In the genomic region with DNA sequence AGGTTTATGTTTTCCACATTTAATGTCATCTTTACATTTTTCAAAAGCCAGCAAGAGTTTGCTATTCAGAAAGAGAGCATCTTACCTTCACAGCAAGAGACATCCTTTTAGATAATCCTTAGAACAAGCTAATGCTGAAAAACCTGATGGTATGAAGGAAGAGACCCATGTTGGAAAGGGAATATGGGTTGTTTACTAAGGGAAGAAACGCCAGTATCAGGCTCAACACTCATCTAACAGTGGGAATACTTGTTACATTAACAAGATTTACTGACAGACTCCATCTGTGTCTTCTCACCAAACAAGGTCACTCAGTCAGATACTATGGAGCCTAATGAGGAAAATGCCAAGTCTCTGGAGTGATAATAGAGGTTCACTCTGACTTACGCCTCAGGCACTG, we compare ENCODE assay signal across 25 cellular contexts.
"Had no signal": no experiment of that assay in that cellular context is flagged by ENCODE, and none has a peak within 500 bp of the region (broad histone marks: within the 10 kb centered on the region; RNA-seq: fewer than 3 reads in every experiment).

No MANE protein-coding gene starts in this region.

- H3K9me3 Mint-ChIP-seq: stimulated activated naive B cell treated with anti-CD40 and anti-IgM and Interleukin-4, amounts not matched to agents 10 μg/mL and 1 μg/mL and 100 μg/mL, for 72 hours had no signal

- H3K4me3 Mint-ChIP-seq: memory B cell; natural killer cell treated with Interleukin-12 subunit alpha and Interleukin-12 subunit beta and Interleukin-15 and Interleukin-18, amount 100 ng/mL, for 72 hours; stimulated activated naive B cell treated with anti-CD40 and anti-IgM and Interleukin-4, amounts not matched to agents 10 μg/mL and 1 μg/mL and 100 μg/mL, for 72 hours; stimulated activated naive CD8-positive, alpha-beta T cell treated with anti-CD3 and anti-CD28 coated beads, Interleukin-15, amount 100 ng/mL, for 72 hours had no signal

- H3K4me2 ChIP-seq: hepatocyte had no signal

- H3K36me3 Mint-ChIP-seq: memory B cell; stimulated activated naive B cell treated with anti-CD40 and anti-IgM and Interleukin-4, amounts not matched to agents 10 μg/mL and 1 μg/mL and 100 μg/mL, for 72 hours had no signal

- ATAC-seq: left cardiac atrium; lower lobe of right lung; natural killer cell treated with Interleukin-12 subunit alpha and Interleukin-12 subunit beta and Interleukin-15 and Interleukin-18, amount 100 ng/mL, for 72 hours; psoas muscle; sciatic nerve; stimulated activated naive B cell treated with anti-CD40 and anti-IgM and Interleukin-4, amounts not matched to agents 10 μg/mL and 1 μg/mL and 100 μg/mL, for 72 hours; stimulated activated naive CD8-positive, alpha-beta T cell treated with anti-CD3 and anti-CD28 coated beads, Interleukin-15, amount 100 ng/mL, for 72 hours; upper lobe of right lung had no signal

- DNase-seq: cortex of kidney; dorsolateral prefrontal cortex; effector CD8-positive, alpha-beta T cell; foreskin melanocyte; head of caudate nucleus; kidney; left cardiac atrium; left ventricle myocardium inferior; lower lobe of right lung; midbrain; psoas muscle; spleen; stimulated activated CD4-positive, alpha-beta T cell treated with anti-CD3 and anti-CD28 coated beads, Interleukin-15, amount 100 ng/mL, for 24 hours; stimulated activated CD4-positive, alpha-beta T cell treated with anti-CD3 and anti-CD28 coated beads, Interleukin-1b, Interleukin-23, amount 100 ng/mL, for 48 hours; stimulated activated CD4-positive, alpha-beta T cell treated with anti-CD3 and anti-CD28 coated beads, Interleukin-4, amount 100 ng/mL, for 24 hours; stimulated activated naive B cell treated with anti-CD40 and anti-IgM and Interleukin-4, amounts not matched to agents 10 μg/mL and 1 μg/mL and 100 μg/mL, for 72 hours; stimulated activated naive CD8-positive, alpha-beta T cell treated with anti-CD3 and anti-CD28 coated beads, Interleukin-15, amount 100 ng/mL, for 72 hours; testis; upper lobe of right lung had no signal

- H3K4me1 Mint-ChIP-seq: memory B cell; stimulated activated naive B cell treated with anti-CD40 and anti-IgM and Interleukin-4, amounts not matched to agents 10 μg/mL and 1 μg/mL and 100 μg/mL, for 72 hours; stimulated activated naive CD8-positive, alpha-beta T cell treated with anti-CD3 and anti-CD28 coated beads, Interleukin-15, amount 100 ng/mL, for 72 hours had no signal

- H3K9me3 ChIP-seq: psoas muscle, testis, upper lobe of right lung had no signal

- H3K27ac ChIP-seq: hepatocyte, left ventricle myocardium inferior, lower lobe of right lung, parathyroid adenoma, psoas muscle, spleen, testis, tibial nerve, upper lobe of right lung had no signal

- H3K27me3 Mint-ChIP-seq: memory B cell; natural killer cell treated with Interleukin-12 subunit alpha and Interleukin-12 subunit beta and Interleukin-15 and Interleukin-18, amount 100 ng/mL, for 72 hours; stimulated activated naive B cell treated with anti-CD40 and anti-IgM and Interleukin-4, amounts not matched to agents 10 μg/mL and 1 μg/mL and 100 μg/mL, for 72 hours; stimulated activated naive CD8-positive, alpha-beta T cell treated with anti-CD3 and anti-CD28 coated beads, Interleukin-15, amount 100 ng/mL, for 72 hours had no signal

- H3K79me2 ChIP-seq: hepatocyte, parathyroid adenoma had no signal

- H3K27me3 ChIP-seq: dorsolateral prefrontal cortex, hepatocyte, spleen, testis, tibial nerve, upper lobe of right lung had no signal

- H3K27ac Mint-ChIP-seq: memory B cell; natural killer cell treated with Interleukin-12 subunit alpha and Interleukin-12 subunit beta and Interleukin-15 and Interleukin-18, amount 100 ng/mL, for 72 hours; stimulated activated naive B cell treated with anti-CD40 and anti-IgM and Interleukin-4, amounts not matched to agents 10 μg/mL and 1 μg/mL and 100 μg/mL, for 72 hours; stimulated activated naive CD8-positive, alpha-beta T cell treated with anti-CD3 and anti-CD28 coated beads, Interleukin-15, amount 100 ng/mL, for 72 hours had no signal

- H3K9ac ChIP-seq: parathyroid adenoma had no signal

- FAIRE-seq: kidney had no signal

- H2AFZ ChIP-seq: hepatocyte, parathyroid adenoma had no signal

- H3K4me3 ChIP-seq: dorsolateral prefrontal cortex, hepatocyte, left ventricle myocardium inferior, lower lobe of right lung, psoas muscle, spleen, testis, tibial nerve, upper lobe of right lung had no signal

- H3K36me3 ChIP-seq: left ventricle myocardium inferior, lower lobe of right lung, spleen, tibial nerve, upper lobe of right lung had no signal

- H3K4me1 ChIP-seq: left ventricle myocardium inferior, lower lobe of right lung, parathyroid adenoma, psoas muscle, spleen, testis, tibial nerve, upper lobe of right lung had no signal
